Comparison of ENCODE assay signal across 1 cellular context in genomic region chr9:124771867-124772621, GRCh38.
TF ChIP-seq lines count a peak whose summit lies in the region.

No MANE protein-coding gene starts in this region.

TF ChIP-seq in HepG2, 621 proteins besides CTCF, POLR2A, EP300 and RAD21 (continued from another document and continues in another):
- TF ChIP-seq ZBTB14 (CRISPR knock-in tag; IDR thresholded peaks at IDR 0.05) (peak; percentile 19; the same call in 1 of the 2 replicates), XRCC5 (optimal IDR thresholded peaks at IDR 0.05; ENCODE audit: low read length) (peak; percentile 39), PHF21A (CRISPR knock-in tag; IDR thresholded peaks at IDR 0.05) (peak; percentile 41), ZNF281 (CRISPR knock-in tag; IDR thresholded peaks at IDR 0.05; ENCODE audit: borderline replicate concordance) (0 out of 2 replicates have a peak, but pooled peaks have one; percentile 1), ZSCAN29 (CRISPR knock-in tag; conservative IDR thresholded peaks at IDR 0.05) (peak; percentile 90; the same call in 1 of the 2 replicates), ISL2 (CRISPR knock-in tag; IDR thresholded peaks at IDR 0.05) (peak; percentile 21; the same call in 1 of the 2 replicates), ZNF138 (CRISPR knock-in tag; IDR thresholded peaks at IDR 0.05; ENCODE audit: low read depth) (no peak), HDAC1 (CRISPR knock-in tag; IDR thresholded peaks at IDR 0.05) (0 out of 2 replicates have a peak, but pooled peaks have one; percentile 68), REPIN1 (CRISPR knock-in tag; IDR thresholded peaks at IDR 0.05; ENCODE audit: borderline replicate concordance, low read depth) (peak; percentile 52), JUNB (CRISPR knock-in tag; IDR thresholded peaks at IDR 0.05; ENCODE audit: borderline replicate concordance) (no peak), ZSCAN21 (CRISPR knock-in tag; IDR thresholded peaks at IDR 0.05; ENCODE audit: borderline replicate concordance) (no peak), ZNF777 (CRISPR knock-in tag; IDR thresholded peaks at IDR 0.05) (0 out of 2 replicates have a peak, but pooled peaks have one; percentile 3), ZNF24 (IDR thresholded peaks at IDR 0.05) (peak; percentile 67; the same call in 1 of the 2 replicates), ZNF629 (CRISPR knock-in tag; conservative IDR thresholded peaks at IDR 0.05) (peak; percentile 100), NR2F2 (IDR thresholded peaks at IDR 0.05; ENCODE audit: borderline replicate concordance, low read depth) (no peak), DR1 (CRISPR knock-in tag; IDR thresholded peaks at IDR 0.05) (no peak), ZNF17 (CRISPR knock-in tag; IDR thresholded peaks at IDR 0.05) (no peak), ZNF784 (CRISPR knock-in tag; IDR thresholded peaks at IDR 0.05; ENCODE audit: borderline replicate concordance) (no peak), ELF3 (CRISPR knock-in tag; IDR thresholded peaks at IDR 0.05) (peak; percentile 76), ZNF816 (CRISPR knock-in tag; IDR thresholded peaks at IDR 0.05; ENCODE audit: borderline replicate concordance) (0 out of 2 replicates have a peak, but pooled peaks have one; percentile 66), KDM1A (CRISPR knock-in tag; IDR thresholded peaks at IDR 0.05) (peak; percentile 100), ZBTB38 (CRISPR knock-in tag; IDR thresholded peaks at IDR 0.05) (peak; percentile 26; the same call in 1 of the 2 replicates), SMARCE1 (IDR thresholded peaks at IDR 0.05; ENCODE audit: borderline replicate concordance) (no peak), HNF4G (IDR thresholded peaks at IDR 0.05; ENCODE audit: borderline replicate concordance, low read depth, low read length) (no peak), HNF4G (CRISPR knock-in tag; IDR thresholded peaks at IDR 0.05; ENCODE audit: borderline replicate concordance, low read depth) (no peak), ELF1 (CRISPR knock-in tag; IDR thresholded peaks at IDR 0.05) (peak; percentile 79), ZKSCAN1 (IDR thresholded peaks at IDR 0.05; ENCODE audit: low read length) (0 out of 2 replicates have a peak, but pooled peaks have one; percentile 34), ZBTB25 (CRISPR knock-in tag; IDR thresholded peaks at IDR 0.05) (no peak), FOXA3 (CRISPR knock-in tag; IDR thresholded peaks at IDR 0.05) (0 out of 2 replicates have a peak, but pooled peaks have one; percentile 6), ZFP41 (CRISPR knock-in tag; IDR thresholded peaks at IDR 0.05; ENCODE audit: borderline replicate concordance) (no peak), PATZ1 (CRISPR knock-in tag; IDR thresholded peaks at IDR 0.05) (0 out of 2 replicates have a peak, but pooled peaks have one; percentile 52), FOXM1 (CRISPR knock-in tag; IDR thresholded peaks at IDR 0.05) (no peak), NR2C2 (CRISPR knock-in tag; IDR thresholded peaks at IDR 0.05; ENCODE audit: borderline replicate concordance) (no peak), ZNF34 (CRISPR knock-in tag; IDR thresholded peaks at IDR 0.05; ENCODE audit: borderline replicate concordance) (no peak), ZNF414 (CRISPR knock-in tag; IDR thresholded peaks at IDR 0.05) (0 out of 2 replicates have a peak, but pooled peaks have one; percentile 16), GABPB1 (CRISPR knock-in tag; IDR thresholded peaks at IDR 0.05) (peak; percentile 58), ZMYM2 (CRISPR knock-in tag; IDR thresholded peaks at IDR 0.05) (peak; percentile 89), STAG1 (CRISPR knock-in tag; IDR thresholded peaks at IDR 0.05) (peak; percentile 91), ZBTB26 (CRISPR knock-in tag; IDR thresholded peaks at IDR 0.05; ENCODE audit: borderline replicate concordance) (peak; percentile 22; the same call in 1 of the 2 replicates), ZMAT5 (CRISPR knock-in tag; IDR thresholded peaks at IDR 0.05; ENCODE audit: borderline replicate concordance, low read depth) (no peak), ZGPAT (CRISPR knock-in tag; IDR thresholded peaks at IDR 0.05) (peak; percentile 72; the same call in 1 of the 2 replicates), ZNF749 (CRISPR knock-in tag; IDR thresholded peaks at IDR 0.05; ENCODE audit: borderline replicate concordance) (0 out of 2 replicates have a peak, but pooled peaks have one; percentile 47), CHD4 (IDR thresholded peaks at IDR 0.05; ENCODE audit: borderline replicate concordance, low read length) (peak; percentile 100), POGK (CRISPR knock-in tag; conservative IDR thresholded peaks at IDR 0.05) (no peak), MAZ (IDR thresholded peaks at IDR 0.05; ENCODE audit: borderline replicate concordance, low read depth, low read length) (0 out of 2 replicates have a peak, but pooled peaks have one; percentile 27), MAZ (CRISPR knock-in tag; IDR thresholded peaks at IDR 0.05; ENCODE audit: low read depth) (no peak), ZNF670 (CRISPR knock-in tag; IDR thresholded peaks at IDR 0.05; ENCODE audit: borderline replicate concordance) (peak; percentile 74; the same call in 1 of the 2 replicates), USF2 (IDR thresholded peaks at IDR 0.05; ENCODE audit: low read depth, low read length) (no peak), USF2 (CRISPR knock-in tag; IDR thresholded peaks at IDR 0.05; ENCODE audit: borderline replicate concordance) (peak; percentile 59; the same call in 1 of the 2 replicates), ZNF547 (CRISPR knock-in tag; IDR thresholded peaks at IDR 0.05) (no peak), ZNF337 (CRISPR knock-in tag; IDR thresholded peaks at IDR 0.05; ENCODE audit: borderline replicate concordance, low read depth) (0 out of 2 replicates have a peak, but pooled peaks have one; percentile 5), AHR (CRISPR knock-in tag; IDR thresholded peaks at IDR 0.05) (0 out of 2 replicates have a peak, but pooled peaks have one; percentile 9)
